ENCODE assay signal across 1 cellular context in genomic region chr9:35520404-35520790, GRCh38.
TF ChIP-seq lines count a peak whose summit lies in the region.

No MANE protein-coding gene starts in this region.

TF ChIP-seq in IMR-90, 13 proteins besides CTCF, POLR2A, EP300 and RAD21 (continued from another document):
- TF ChIP-seq MXI1 (IDR thresholded peaks at IDR 0.05; ENCODE audit: borderline replicate concordance, low read depth, low read length): no peak
- no peak for TF ChIP-seq BHLHE40 (IDR thresholded peaks at IDR 0.05; ENCODE audit: low read depth, low read length)
- no peak for TF ChIP-seq NFE2L2 (IDR thresholded peaks at IDR 0.05; ENCODE audit: low read depth, low read length)
- TF ChIP-seq, protein P1, sequence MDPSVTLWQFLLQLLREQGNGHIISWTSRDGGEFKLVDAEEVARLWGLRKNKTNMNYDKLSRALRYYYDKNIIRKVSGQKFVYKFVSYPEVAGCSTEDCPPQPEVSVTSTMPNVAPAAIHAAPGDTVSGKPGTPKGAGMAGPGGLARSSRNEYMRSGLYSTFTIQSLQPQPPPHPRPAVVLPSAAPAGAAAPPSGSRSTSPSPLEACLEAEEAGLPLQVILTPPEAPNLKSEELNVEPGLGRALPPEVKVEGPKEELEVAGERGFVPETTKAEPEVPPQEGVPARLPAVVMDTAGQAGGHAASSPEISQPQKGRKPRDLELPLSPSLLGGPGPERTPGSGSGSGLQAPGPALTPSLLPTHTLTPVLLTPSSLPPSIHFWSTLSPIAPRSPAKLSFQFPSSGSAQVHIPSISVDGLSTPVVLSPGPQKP (IDR thresholded peaks at IDR 0.05; ENCODE audit: borderline replicate concordance, low read depth, low read length): no peak
- TF ChIP-seq MAZ (IDR thresholded peaks at IDR 0.05; ENCODE audit: borderline replicate concordance, low read depth, low read length): no peak
- TF ChIP-seq MAFK (IDR thresholded peaks at IDR 0.05; ENCODE audit: low read depth, low read length): no peak
- no peak for TF ChIP-seq RCOR1 (IDR thresholded peaks at IDR 0.05; ENCODE audit: insufficient replicate concordance, low read length)
- TF ChIP-seq USF2 (IDR thresholded peaks at IDR 0.05; ENCODE audit: low read depth, low read length): no peak
- TF ChIP-seq RFX5 (IDR thresholded peaks at IDR 0.05; ENCODE audit: low read depth, low read length): no peak
- no peak for TF ChIP-seq SMC3 (IDR thresholded peaks at IDR 0.05; ENCODE audit: low read depth, low read length)
- no peak for TF ChIP-seq CHD1 (IDR thresholded peaks at IDR 0.05; ENCODE audit: low read depth, low read length)
- no peak for TF ChIP-seq FOS (IDR thresholded peaks at IDR 0.05; ENCODE audit: low read depth, low read length)
